8 cellular contexts compared by ENCODE assay signal in genomic region chr6:41545703-41546474, GRCh38. TPM values are rescaled to one million over a fixed set of nuclear protein-coding genes. Genes with fewer than 3 reads are reported as not detected.
DNase-seq lines count a peak whose midpoint lies in the region; ATAC-seq and TF ChIP-seq lines count a peak whose summit lies in the region.

A gene with protein sequence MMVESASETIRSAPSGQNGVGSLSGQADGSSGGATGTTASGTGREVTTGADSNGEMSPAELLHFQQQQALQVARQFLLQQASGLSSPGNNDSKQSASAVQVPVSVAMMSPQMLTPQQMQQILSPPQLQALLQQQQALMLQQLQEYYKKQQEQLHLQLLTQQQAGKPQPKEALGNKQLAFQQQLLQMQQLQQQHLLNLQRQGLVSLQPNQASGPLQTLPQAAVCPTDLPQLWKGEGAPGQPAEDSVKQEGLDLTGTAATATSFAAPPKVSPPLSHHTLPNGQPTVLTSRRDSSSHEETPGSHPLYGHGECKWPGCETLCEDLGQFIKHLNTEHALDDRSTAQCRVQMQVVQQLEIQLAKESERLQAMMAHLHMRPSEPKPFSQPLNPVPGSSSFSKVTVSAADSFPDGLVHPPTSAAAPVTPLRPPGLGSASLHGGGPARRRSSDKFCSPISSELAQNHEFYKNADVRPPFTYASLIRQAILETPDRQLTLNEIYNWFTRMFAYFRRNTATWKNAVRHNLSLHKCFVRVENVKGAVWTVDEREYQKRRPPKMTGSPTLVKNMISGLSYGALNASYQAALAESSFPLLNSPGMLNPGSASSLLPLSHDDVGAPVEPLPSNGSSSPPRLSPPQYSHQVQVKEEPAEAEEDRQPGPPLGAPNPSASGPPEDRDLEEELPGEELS (plus strand): TSS chr6:41546381. CDS start chr6:41565761, 19,380 bp downstream.

- H3K79me2 ChIP-seq in DOHH2 (ENCODE audit: control insufficient read depth, low read length): peaks cover 43% of the 10 kb centered on the region
- 0 out of 2 replicates have a peak, but pooled peaks cover 23% of the 10 kb centered on the region for H3K79me2 ChIP-seq in GM23248 (ENCODE audit: insufficient read depth)

- H3K4me1 Mint-ChIP-seq in natural killer cell treated with Interleukin-12 subunit alpha and Interleukin-12 subunit beta and Interleukin-15 and Interleukin-18, amount 100 ng/mL, for 72 hours (ENCODE audit: low read depth in 2 of 2): peaks cover 35 to 37% of the 10 kb centered on the region in 2 donors

- no peaks in the 10 kb centered on the region for H3K9me2 ChIP-seq in DOHH2 (replicated peaks; ENCODE audit: control insufficient read depth, low read length)
- no peaks in the 10 kb centered on the region for H3K9me2 ChIP-seq in GM23248 (ENCODE audit: insufficient read depth)

- H3K4me1 ChIP-seq in DOHH2 (ENCODE audit: control insufficient read depth, low read length) (peaks cover 26% of the 10 kb centered on the region), GM23248 (ENCODE audit: insufficient read depth) (no peaks in the 10 kb centered on the region)

- H3K4me2 ChIP-seq in DOHH2 (ENCODE audit: low read length) (peak within 1 kb of the TSS; percentile 99), GM23248 (ENCODE audit: unreplicated experiment) (peak within 1 kb of the TSS; percentile 99)

- peak; percentile 96 for DNase-seq in GM23248
- DNase-seq in Kasumi-1 (lab: John Stamatoyannopoulos, UW): peak; percentile 94
- DNase-seq in RPMI7951 (ENCODE audit: low read depth): peak; percentile 96
- DNase-seq in activated T-helper 1 cell treated with anti-CD3 and anti-CD28 coated beads, Interleukin-2, amount 50 U/mL, for 16 hours (ENCODE audit: low read depth in 1 of 2, low spot score in 1 of 2): peak; percentile 59 to 69
- peak; percentile 92 for DNase-seq in fibroblast of peridontal ligament (ENCODE audit: extremely low read depth)
- peak; percentile 90 for DNase-seq in natural killer cell treated with Interleukin-12 subunit alpha and Interleukin-12 subunit beta and Interleukin-15 and Interleukin-18, amount 100 ng/mL, for 72 hours (ENCODE audit: low spot score)
- peak; percentile 88 for DNase-seq in stimulated activated naive CD4-positive, alpha-beta T cell treated with Interleukin-2 at 50 U/mL for 16 hours (lab: John Stamatoyannopoulos, UW)

- H3K9ac ChIP-seq in GM23248: peak within 1 kb of the TSS; percentile 60

- in situ Hi-C loops in GM23248 (cut with MboI): no loop called here

- H3F3A ChIP-seq in DOHH2 (ENCODE audit: control insufficient read depth, insufficient read depth) (0 out of 2 replicates have a peak, but pooled peaks cover 2% of the 10 kb centered on the region), GM23248 (ENCODE audit: insufficient read depth) (no peaks in the 10 kb centered on the region)

- H3K9me3 Mint-ChIP-seq in natural killer cell treated with Interleukin-12 subunit alpha and Interleukin-12 subunit beta and Interleukin-15 and Interleukin-18, amount 100 ng/mL, for 72 hours: no peaks in the 10 kb centered on the region

- peaks cover 25% of the 10 kb centered on the region for H4K20me1 ChIP-seq in DOHH2 (ENCODE audit: control insufficient read depth, insufficient read depth, low read depth, low read length)
- no peaks in the 10 kb centered on the region for H4K20me1 ChIP-seq in GM23248 (ENCODE audit: insufficient read depth)

- ATAC-seq in natural killer cell treated with Interleukin-12 subunit alpha and Interleukin-12 subunit beta and Interleukin-15 and Interleukin-18, amount 100 ng/mL, for 72 hours: peak; percentile 89 to 91

- TF ChIP-seq CTCF in DOHH2 (IDR thresholded peaks at IDR 0.05; ENCODE audit: low read depth, low read length, poor library complexity, severe bottlenecking): no peak

- H3K4me3 ChIP-seq in DOHH2 (ENCODE audit: low read length) (peak within 1 kb of the TSS; percentile 92), GM23248 (peak within 1 kb of the TSS; percentile 80)

- H3K27me3 ChIP-seq in DOHH2 (ENCODE audit: control insufficient read depth, low read length): peaks cover 13% of the 10 kb centered on the region
- no peaks in the 10 kb centered on the region for H3K27me3 ChIP-seq in GM23248 (replicated peaks; ENCODE audit: insufficient read depth)

- H3K27ac Mint-ChIP-seq in natural killer cell treated with Interleukin-12 subunit alpha and Interleukin-12 subunit beta and Interleukin-15 and Interleukin-18, amount 100 ng/mL, for 72 hours: peak within 1 kb of the TSS; percentile 83 to 91

- H3K36me3 ChIP-seq in DOHH2 (ENCODE audit: control insufficient read depth, low read length): peaks cover 10% of the 10 kb centered on the region; the same call in 1 of the 2 replicates
- no peaks in the 10 kb centered on the region for H3K36me3 ChIP-seq in GM23248 (ENCODE audit: low read depth)

- H3K9me3 ChIP-seq in DOHH2 (ENCODE audit: control insufficient read depth, insufficient read depth, low read length) (no peaks in the 10 kb centered on the region), GM23248 (ENCODE audit: low read depth) (no peaks in the 10 kb centered on the region)

- H3K27ac ChIP-seq in DOHH2 (ENCODE audit: low read depth, low read length): peak within 1 kb of the TSS; percentile 45
- no peak within 1 kb of the TSS for H3K27ac ChIP-seq in GM23248

- H2AFZ ChIP-seq in GM23248: peak within 1 kb of the TSS; percentile 86

- no peaks in the 10 kb centered on the region for H3K27me3 Mint-ChIP-seq in natural killer cell treated with Interleukin-12 subunit alpha and Interleukin-12 subunit beta and Interleukin-15 and Interleukin-18, amount 100 ng/mL, for 72 hours

- H3K4me3 Mint-ChIP-seq in natural killer cell treated with Interleukin-12 subunit alpha and Interleukin-12 subunit beta and Interleukin-15 and Interleukin-18, amount 100 ng/mL, for 72 hours: peak within 1 kb of the TSS; percentile 98

- 2 to 4% methylated on average over 38 to 61 of the region's 61 CpGs for WGBS in GM23248 (ENCODE audit: low coverage in 1 of 2, low lambda C conversion rate in 2 of 2, missing lambda C conversion rate in 2 of 2), 2 experiments

- H3K36me3 Mint-ChIP-seq in natural killer cell treated with Interleukin-12 subunit alpha and Interleukin-12 subunit beta and Interleukin-15 and Interleukin-18, amount 100 ng/mL, for 72 hours: peaks cover 5% of the 10 kb centered on the region

RNA-seq across cellular contexts. Expression of the gene that starts here (rescaled TPM):
- 3.9 and 5.4 TPM in 2 replicates for total RNA-seq in GM23248 (2014; rRNA removed; shearing (Covaris generic))
- polyA plus RNA-seq in GM23248 (2016; fragmentation: Nextera tagmentation; extraction: Ambion mirVana): 1.1 and 1.4 TPM in 2 replicates
- total RNA-seq in RPMI7951 (2014; rRNA removed; shearing (Covaris generic)): 3.1 and 4.7 TPM in 2 replicates
- 100 to 1,000 TPM in 1 of 2 donors, 10 to 100 TPM in 1; 52.4 to 110 TPM for total RNA-seq in natural killer cell treated with Interleukin-12 subunit alpha and Interleukin-12 subunit beta and Interleukin-15 and Interleukin-18, amount 100 ng/mL, for 72 hours
